In genomic region chr20:44501448-44501847, GRCh38 we compare ENCODE assay signal across 13 cellular contexts. TPM values are rescaled to one million over a fixed set of nuclear protein-coding genes. Genes with fewer than 3 reads are reported as not detected.
DNase-seq lines count a peak whose midpoint lies in the region; ATAC-seq lines count a peak whose summit lies in the region.
"Had no signal": no experiment of that assay in that cellular context is flagged by ENCODE, and none has a peak within 500 bp of the region (broad histone marks: within the 10 kb centered on the region; RNA-seq: fewer than 3 reads in every experiment).

No MANE protein-coding gene starts in this region.

- no peaks in the 10 kb centered on the region for H3K27me3 Mint-ChIP-seq in stimulated activated naive CD8-positive, alpha-beta T cell treated with anti-CD3 and anti-CD28 coated beads, Interleukin-15, amount 100 ng/mL, for 72 hours
- H3K27me3 Mint-ChIP-seq in activated CD8-positive, alpha-beta T cell treated with anti-CD3 and anti-CD28 coated beads, Interleukin-2, amount 10 ng/mL, durations not matched to agents 7 days and 5 days (ENCODE audit: low read depth) = no peaks in the 10 kb centered on the region
- H3K27me3 Mint-ChIP-seq: brain had no signal

- no peak for ATAC-seq in stimulated activated naive CD8-positive, alpha-beta T cell treated with anti-CD3 and anti-CD28 coated beads, Interleukin-15, amount 100 ng/mL, for 72 hours
- no peak for ATAC-seq in stimulated activated naive CD8-positive, alpha-beta T cell treated with anti-CD3 and anti-CD28 coated beads, Interleukin-15, Interleukin-2, amounts not matched to agents 100 U/mL and 50 U/mL, for 24 hours
- no peak for ATAC-seq in GM18502 (IDR thresholded peaks at IDR 0.05; ENCODE audit: poor library complexity, unreplicated experiment)
- ATAC-seq in activated CD8-positive, alpha-beta T cell treated with anti-CD3 and anti-CD28 coated beads, Interleukin-2, amount 10 ng/mL, durations not matched to agents 7 days and 5 days = no peak
- ATAC-seq: HCT116 had no signal

- no peaks in the 10 kb centered on the region for H3K9me3 Mint-ChIP-seq in stimulated activated naive CD8-positive, alpha-beta T cell treated with anti-CD3 and anti-CD28 coated beads, Interleukin-15, amount 100 ng/mL, for 72 hours
- H3K9me3 Mint-ChIP-seq in activated CD8-positive, alpha-beta T cell treated with anti-CD3 and anti-CD28 coated beads, Interleukin-2, amount 10 ng/mL, durations not matched to agents 7 days and 5 days (ENCODE audit: insufficient read depth) = no peaks in the 10 kb centered on the region
- H3K9me3 Mint-ChIP-seq: brain had no signal

- DNase-seq in stimulated activated naive CD8-positive, alpha-beta T cell treated with anti-CD3 and anti-CD28 coated beads, Interleukin-15, amount 100 ng/mL, for 72 hours = no peak
- no peak for DNase-seq in stimulated activated naive CD8-positive, alpha-beta T cell treated with anti-CD3 and anti-CD28 coated beads, Interleukin-15, Interleukin-2, amounts not matched to agents 100 U/mL and 50 U/mL, for 24 hours
- DNase-seq in astrocyte of the hippocampus (ENCODE audit: low read depth, low spot score) = peak; percentile 35
- peak; percentile 74 for DNase-seq in hepatic stellate cell (ENCODE audit: low spot score)
- DNase-seq in NCI-H1105 (lab: John Stamatoyannopoulos, UW) = no peak
- DNase-seq in DMS79 (lab: John Stamatoyannopoulos, UW) = no peak
- no peak for DNase-seq in activated CD8-positive, alpha-beta T cell treated with anti-CD3 and anti-CD28 coated beads, Interleukin-2, amount 10 ng/mL, durations not matched to agents 7 days and 5 days
- DNase-seq: GDM1, mesendoderm, NCI-H446 treated with DMSO at 0.1 percent for 48 hours had no signal

- H3K36me3 Mint-ChIP-seq in activated CD8-positive, alpha-beta T cell treated with anti-CD3 and anti-CD28 coated beads, Interleukin-2, amount 10 ng/mL, durations not matched to agents 7 days and 5 days (ENCODE audit: low read depth) = peaks cover 57% of the 10 kb centered on the region

- POLR2A ChIA-PET in activated CD8-positive, alpha-beta T cell treated with anti-CD3 and anti-CD28 coated beads, Interleukin-2, amount 10 ng/mL, durations not matched to agents 7 days and 5 days (lab: Charles Lee) = no interaction called here

- CTCF ChIA-PET in activated CD8-positive, alpha-beta T cell treated with anti-CD3 and anti-CD28 coated beads, Interleukin-2, amount 10 ng/mL, durations not matched to agents 7 days and 5 days (lab: Charles Lee) = interaction anchor here (1.1 kb wide), 1 partner anchor 20 kb away, joined by 3 read pairs; the partner anchor contains the start of gene SERINC3

- no peak overlapping the region for H3K4me3 Mint-ChIP-seq in stimulated activated naive CD8-positive, alpha-beta T cell treated with anti-CD3 and anti-CD28 coated beads, Interleukin-15, amount 100 ng/mL, for 72 hours
- H3K4me3 Mint-ChIP-seq in activated CD8-positive, alpha-beta T cell treated with anti-CD3 and anti-CD28 coated beads, Interleukin-2, amount 10 ng/mL, durations not matched to agents 7 days and 5 days = no peak overlapping the region
- H3K4me3 Mint-ChIP-seq: brain had no signal

- H3K4me1 Mint-ChIP-seq in stimulated activated naive CD8-positive, alpha-beta T cell treated with anti-CD3 and anti-CD28 coated beads, Interleukin-15, amount 100 ng/mL, for 72 hours = peaks cover 14% of the 10 kb centered on the region
- H3K4me1 Mint-ChIP-seq in activated CD8-positive, alpha-beta T cell treated with anti-CD3 and anti-CD28 coated beads, Interleukin-2, amount 10 ng/mL, durations not matched to agents 7 days and 5 days (ENCODE audit: low read depth) = peaks cover 1% of the 10 kb centered on the region
- H3K4me1 Mint-ChIP-seq: brain had no signal

- H3K27ac Mint-ChIP-seq in stimulated activated naive CD8-positive, alpha-beta T cell treated with anti-CD3 and anti-CD28 coated beads, Interleukin-15, amount 100 ng/mL, for 72 hours = peak overlapping the region; percentile 22 to 61
- no peak overlapping the region for H3K27ac Mint-ChIP-seq in activated CD8-positive, alpha-beta T cell treated with anti-CD3 and anti-CD28 coated beads, Interleukin-2, amount 10 ng/mL, durations not matched to agents 7 days and 5 days
- H3K27ac Mint-ChIP-seq: brain had no signal

RNA-seq across cellular contexts. Expression of gene SERINC3, which starts 20.4 kb away (rescaled TPM):
- 10 to 100 TPM; 56.3 to 57.8 TPM for total RNA-seq in activated CD8-positive, alpha-beta T cell treated with anti-CD3 and anti-CD28 coated beads, Interleukin-2, amount 10 ng/mL, durations not matched to agents 7 days and 5 days

RNA-seq across cellular contexts. Expression of gene TTPAL, which starts 25.8 kb away (rescaled TPM):
- 10 to 100 TPM; 18.0 to 18.4 TPM for total RNA-seq in activated CD8-positive, alpha-beta T cell treated with anti-CD3 and anti-CD28 coated beads, Interleukin-2, amount 10 ng/mL, durations not matched to agents 7 days and 5 days

Comparison
In these comparisons a context has a peak if more than half of its experiments do, and no peak if none do; other contexts are left out.
1. DNase-seq: peak in astrocyte of the hippocampus (single experiment) and hepatic stellate cell (single experiment); none in stimulated activated naive CD8-positive, alpha-beta T cell treated with anti-CD3 and anti-CD28 coated beads, Interleukin-15, amount 100 ng/mL, for 72 hours (0 of 2), stimulated activated naive CD8-positive, alpha-beta T cell treated with anti-CD3 and anti-CD28 coated beads, Interleukin-15, Interleukin-2, amounts not matched to agents 100 U/mL and 50 U/mL, for 24 hours (single experiment), NCI-H1105 (single experiment), DMS79 (single experiment) and activated CD8-positive, alpha-beta T cell treated with anti-CD3 and anti-CD28 coated beads, Interleukin-2, amount 10 ng/mL, durations not matched to agents 7 days and 5 days (single experiment).